Comparison of ENCODE assay signal across 8 cellular contexts in the genomic region with DNA sequence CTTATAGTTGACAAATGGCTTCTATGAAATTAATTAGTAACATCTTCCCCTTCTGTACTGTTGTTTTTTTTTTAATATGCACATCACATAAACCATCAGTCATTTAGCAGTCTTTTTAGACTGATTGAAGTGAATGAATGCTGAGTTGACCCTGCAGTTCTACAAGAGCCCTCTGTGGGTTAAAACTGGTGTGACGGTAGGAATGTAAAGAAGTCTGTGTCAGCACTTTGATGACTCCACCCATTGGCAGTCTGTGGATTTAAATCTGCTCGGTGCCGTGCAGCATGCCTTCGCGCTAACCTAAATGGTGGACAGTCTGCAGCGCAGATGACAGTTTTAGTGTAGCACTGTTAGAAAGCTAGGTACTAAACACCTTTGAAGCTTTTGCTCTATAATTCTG. TPM values are rescaled to one million over a fixed set of nuclear protein-coding genes. Genes with fewer than 3 reads are reported as not detected.
DNase-seq lines count a peak whose midpoint lies in the region; ATAC-seq and TF ChIP-seq lines count a peak whose summit lies in the region.

No MANE protein-coding gene starts in this region.

- peaks cover 65% of the 10 kb centered on the region for H3K79me2 ChIP-seq in OCI-LY1 (ENCODE audit: insufficient read depth, low read length)

- H3K9ac ChIP-seq in OCI-LY1 (ENCODE audit: low read length), result no peak overlapping the region

- no peaks in the 10 kb centered on the region for H4K20me1 ChIP-seq in OCI-LY1 (ENCODE audit: insufficient read depth, low read length)

- WGBS in heart left ventricle, 4 donors, result 24 to 36% (median 35%) methylated on average over 6 of the region's 6 CpGs

- H3K4me3 Mint-ChIP-seq in stimulated activated naive B cell treated with anti-CD40 and anti-IgM and Interleukin-4, amounts not matched to agents 10 μg/mL and 1 μg/mL and 100 μg/mL, for 72 hours, result peak overlapping the region in 1 of 2 donors; percentile 37

- H3K4me3 ChIP-seq in OCI-LY1 (ENCODE audit: low read depth, low read length, poor library complexity, severe bottlenecking) (no peak overlapping the region), heart left ventricle (no peak overlapping the region)

- peaks cover 22 to 30% of the 10 kb centered on the region in 2 donors for H3K4me1 Mint-ChIP-seq in stimulated activated naive B cell treated with anti-CD40 and anti-IgM and Interleukin-4, amounts not matched to agents 10 μg/mL and 1 μg/mL and 100 μg/mL, for 72 hours

- H3K4me2 ChIP-seq in OCI-LY1 (ENCODE audit: low read length), result 0 out of 2 replicates have a peak overlapping the region, but pooled peaks have one; percentile 0

- no peaks in the 10 kb centered on the region for H3K27me3 Mint-ChIP-seq in stimulated activated naive B cell treated with anti-CD40 and anti-IgM and Interleukin-4, amounts not matched to agents 10 μg/mL and 1 μg/mL and 100 μg/mL, for 72 hours

- no peak overlapping the region for H2AFZ ChIP-seq in OCI-LY1 (ENCODE audit: low read length)

- TF ChIP-seq POLR2A in erythroblast (IDR thresholded peaks at IDR 0.05; ENCODE audit: low read length) (no peak), heart left ventricle (IDR thresholded peaks at IDR 0.05) (no peak)

- intact Hi-C loops in heart left ventricle (cut with DNase I), result loop anchor here in 4 of 10 donors (5.0 to 10.0 kb wide), 5 partner anchors 121 to 259 kb away; partner anchors contain the start of genes AK8 (in 1 of the 4), CFAP77 (in 1 of the 4) and SPACA9 (in 1 of the 4)

- H3K9me2 ChIP-seq in OCI-LY1 (ENCODE audit: low read depth, low read length), result no peaks in the 10 kb centered on the region

- H3K27ac ChIP-seq in OCI-LY1 (ENCODE audit: low read depth, low read length, poor library complexity, severe bottlenecking), result no peak overlapping the region
- H3K27ac ChIP-seq in heart left ventricle, result no peak overlapping the region

- peak; percentile 2 for DNase-seq in stimulated activated CD4-positive, alpha-beta T cell treated with anti-CD3 and anti-CD28 coated beads, Interleukin-1b, Interleukin-23, amount 100 ng/mL, for 48 hours
- no peak for DNase-seq in stimulated activated CD4-positive, alpha-beta T cell treated with anti-CD3 and anti-CD28 coated beads, Interleukin-2, amount 100 ng/mL, for 48 hours
- DNase-seq in erythroblast (lab: John Stamatoyannopoulos, UW), result peak; percentile 49 to 51
- no peak for DNase-seq in stimulated activated naive B cell treated with anti-CD40 and anti-IgM and Interleukin-4, amounts not matched to agents 10 μg/mL and 1 μg/mL and 100 μg/mL, for 72 hours
- no peak for DNase-seq in heart left ventricle
- DNase-seq in H4 (ENCODE audit: low spot score), result no peak

- H3K9me3 ChIP-seq in OCI-LY1 (ENCODE audit: low read length) (no peaks in the 10 kb centered on the region), heart left ventricle (no peaks in the 10 kb centered on the region)

- H3K27ac Mint-ChIP-seq in stimulated activated naive B cell treated with anti-CD40 and anti-IgM and Interleukin-4, amounts not matched to agents 10 μg/mL and 1 μg/mL and 100 μg/mL, for 72 hours, result peak overlapping the region; percentile 27

- H3K36me3 ChIP-seq in OCI-LY1 (ENCODE audit: insufficient read depth, low read length) (peaks cover 26% of the 10 kb centered on the region), heart left ventricle (peaks cover 0 to 7% (median 7%) of the 10 kb centered on the region in 9 donors)

- TF ChIP-seq CTCF in OCI-LY1 (IDR thresholded peaks at IDR 0.05; ENCODE audit: low read length), result no peak
- no peak for TF ChIP-seq CTCF in heart left ventricle (IDR thresholded peaks at IDR 0.05)

- no peaks in the 10 kb centered on the region for H3F3A ChIP-seq in OCI-LY1 (ENCODE audit: insufficient read depth, low read length)

- H3K36me3 Mint-ChIP-seq in stimulated activated naive B cell treated with anti-CD40 and anti-IgM and Interleukin-4, amounts not matched to agents 10 μg/mL and 1 μg/mL and 100 μg/mL, for 72 hours, result peaks cover 14 to 30% of the 10 kb centered on the region in 2 donors

- no peaks in the 10 kb centered on the region for H3K9me3 Mint-ChIP-seq in stimulated activated naive B cell treated with anti-CD40 and anti-IgM and Interleukin-4, amounts not matched to agents 10 μg/mL and 1 μg/mL and 100 μg/mL, for 72 hours

- no peaks in the 10 kb centered on the region for H3K27me3 ChIP-seq in OCI-LY1 (ENCODE audit: insufficient read depth, low read length)
- no peaks in the 10 kb centered on the region for H3K27me3 ChIP-seq in heart left ventricle

- H3K4me1 ChIP-seq in OCI-LY1 (ENCODE audit: insufficient read depth, low read length, severe bottlenecking), result peaks cover 21% of the 10 kb centered on the region
- peaks cover 0 to 44% (median 28%) of the 10 kb centered on the region in 12 donors for H3K4me1 ChIP-seq in heart left ventricle

- no peak for ATAC-seq in stimulated activated naive B cell treated with anti-CD40 and anti-IgM and Interleukin-4, amounts not matched to agents 10 μg/mL and 1 μg/mL and 100 μg/mL, for 72 hours (replicated peaks)
- ATAC-seq in heart left ventricle (no peak), GM19351 (IDR thresholded peaks at IDR 0.05; ENCODE audit: unreplicated experiment) (no peak)

RNA-seq across cellular contexts. Expression of gene GTF3C4, which starts 3.1 kb away (rescaled TPM):
- 10 to 100 TPM in 2 of 9 donors, 1 to 10 TPM in 7; 7.7 to 11.7 (median 9.3) TPM for total RNA-seq in heart left ventricle
- polyA plus RNA-seq in heart left ventricle, result 1 to 10 TPM; 1.4 to 7.3 TPM
- total RNA-seq in H4 (2014; rRNA removed; shearing (Covaris generic)), result 11.4 and 12.4 TPM in 2 replicates

RNA-seq across cellular contexts. Expression of gene DDX31, which starts 3.6 kb away (rescaled TPM):
- total RNA-seq in heart left ventricle, result 1 to 10 TPM; 4.4 to 7.0 (median 5.1) TPM
- 1 to 10 TPM; 2.4 to 7.0 TPM for polyA plus RNA-seq in heart left ventricle
- 14.8 and 16.0 TPM in 2 replicates for total RNA-seq in H4 (2014; rRNA removed; shearing (Covaris generic))

Comparison
In these comparisons a context has a peak if more than half of its experiments do, and no peak if none do; other contexts are left out.
1. DNase-seq: peak in stimulated activated CD4-positive, alpha-beta T cell treated with anti-CD3 and anti-CD28 coated beads, Interleukin-1b, Interleukin-23, amount 100 ng/mL, for 48 hours (single experiment) and erythroblast (2 of 2); none in stimulated activated CD4-positive, alpha-beta T cell treated with anti-CD3 and anti-CD28 coated beads, Interleukin-2, amount 100 ng/mL, for 48 hours (0 of 2), stimulated activated naive B cell treated with anti-CD40 and anti-IgM and Interleukin-4, amounts not matched to agents 10 μg/mL and 1 μg/mL and 100 μg/mL, for 72 hours (single experiment), heart left ventricle (0 of 5) and H4 (single experiment).